In the genomic region with DNA sequence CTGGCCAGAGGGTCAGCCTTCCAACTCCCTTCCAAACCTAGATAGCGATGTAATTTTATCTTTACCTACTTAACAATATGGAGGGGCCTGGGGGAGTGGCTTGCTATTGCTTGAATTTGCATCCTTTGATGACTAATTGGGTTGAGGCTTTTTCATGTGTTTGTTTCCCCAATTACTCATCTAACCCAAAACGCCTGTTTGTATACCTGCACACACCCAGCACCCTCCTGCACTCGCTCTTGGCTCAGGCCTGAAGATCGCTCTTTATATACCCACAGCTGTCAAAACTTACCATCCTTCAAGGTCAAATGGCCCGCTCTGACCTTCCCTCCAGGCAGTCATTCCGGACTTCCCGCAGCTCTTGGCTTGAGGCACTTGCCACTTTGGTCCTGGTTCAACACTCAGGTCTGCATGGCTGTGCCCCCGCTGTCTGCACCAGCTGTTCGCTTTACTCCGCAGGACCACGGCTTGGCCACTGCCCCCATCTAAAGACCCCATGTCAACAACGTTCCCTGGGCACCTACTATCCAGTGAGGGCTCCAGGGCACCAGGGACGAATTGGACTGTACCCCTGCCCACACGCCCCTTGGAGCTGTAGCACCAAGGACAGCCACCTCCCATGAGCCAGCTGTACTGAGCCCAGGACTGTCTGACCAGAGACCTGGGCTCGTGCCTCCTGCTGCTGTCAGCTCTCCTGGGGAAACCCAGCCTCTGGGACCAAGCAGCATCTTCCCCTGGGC, we compare ENCODE assay signal across 20 cellular contexts.
"Had no signal": no experiment of that assay in that cellular context is flagged by ENCODE, and none has a peak within 500 bp of the region (broad histone marks: within the 10 kb centered on the region; RNA-seq: fewer than 3 reads in every experiment).

No MANE protein-coding gene starts in this region.

- H3K36me3 ChIP-seq: esophagus muscularis mucosa, right atrium auricular region, transverse colon had no signal

- H3K27me3 ChIP-seq: right atrium auricular region, transverse colon had no signal

- H3K4me1 Mint-ChIP-seq: activated CD8-positive, alpha-beta memory T cell treated with anti-CD3 and anti-CD28 coated beads, Interleukin-2, amount 10 ng/mL, durations not matched to agents 7 days and 5 days; naive thymus-derived CD8-positive, alpha-beta T cell; T-cell had no signal

- H3K27ac ChIP-seq: esophagus muscularis mucosa, right atrium auricular region, skin epidermis, transverse colon had no signal

- H3K27ac Mint-ChIP-seq: activated CD8-positive, alpha-beta memory T cell treated with anti-CD3 and anti-CD28 coated beads, Interleukin-2, amount 10 ng/mL, durations not matched to agents 7 days and 5 days; naive thymus-derived CD8-positive, alpha-beta T cell; progenitor cell of endocrine pancreas; T-cell had no signal

- H3K9me3 ChIP-seq: esophagus muscularis mucosa, mucosa of descending colon, right atrium auricular region, transverse colon had no signal

- H3K4me3 ChIP-seq: esophagus muscularis mucosa, mucosa of descending colon, right atrium auricular region, skin epidermis, transverse colon had no signal

- H3K4me1 ChIP-seq: esophagus muscularis mucosa, right atrium auricular region, transverse colon had no signal

- H3K27me3 Mint-ChIP-seq: activated CD8-positive, alpha-beta memory T cell treated with anti-CD3 and anti-CD28 coated beads, Interleukin-2, amount 10 ng/mL, durations not matched to agents 7 days and 5 days had no signal

- ATAC-seq: activated CD8-positive, alpha-beta memory T cell treated with anti-CD3 and anti-CD28 coated beads, Interleukin-2, amount 10 ng/mL, durations not matched to agents 7 days and 5 days; left lobe of liver; mucosa of descending colon; naive thymus-derived CD8-positive, alpha-beta T cell; T-cell had no signal

- DNase-seq: activated CD4-positive, alpha-beta T cell treated with anti-CD3 and anti-CD28 coated beads, Interleukin-2, amount 50 U/mL, for 4 hours; activated CD4-positive, CD25-positive, alpha-beta regulatory T cell treated with anti-CD3 and anti-CD28 coated beads, Interleukin-2, amount 50 U/mL, for 72 hours; activated CD8-positive, alpha-beta memory T cell treated with anti-CD3 and anti-CD28 coated beads, Interleukin-2, amount 10 ng/mL, durations not matched to agents 7 days and 5 days; activated effector memory CD4-positive, alpha-beta T cell treated with Interleukin-2 at 50 U/mL for 16 hours; activated naive CD4-positive, alpha-beta T cell treated with anti-CD3 and anti-CD28 coated beads, Interleukin-2, amount 50 U/mL, for 16 hours; activated T-cell treated with anti-CD3 and anti-CD28 coated beads, Interleukin-2, amount 50 U/mL, for 1 hour; mucosa of descending colon; naive thymus-derived CD8-positive, alpha-beta T cell; occipital lobe; stimulated activated CD4-positive, alpha-beta T cell treated with anti-CD3 and anti-CD28 coated beads, Interleukin-4, amount 100 ng/mL, for 24 hours; stimulated activated naive CD4-positive, alpha-beta T cell treated with Interleukin-2 at 50 U/mL for 16 hours; substantia nigra; T-cell; T1000; transverse colon had no signal

- H3K9me3 Mint-ChIP-seq: naive thymus-derived CD8-positive, alpha-beta T cell; T-cell had no signal

- H3K36me3 Mint-ChIP-seq: activated CD8-positive, alpha-beta memory T cell treated with anti-CD3 and anti-CD28 coated beads, Interleukin-2, amount 10 ng/mL, durations not matched to agents 7 days and 5 days; naive thymus-derived CD8-positive, alpha-beta T cell; T-cell had no signal

- H3K4me3 Mint-ChIP-seq: activated CD8-positive, alpha-beta memory T cell treated with anti-CD3 and anti-CD28 coated beads, Interleukin-2, amount 10 ng/mL, durations not matched to agents 7 days and 5 days; naive thymus-derived CD8-positive, alpha-beta T cell; T-cell had no signal
